Comparison of ENCODE assay signal across 1 cellular context in the genomic region with DNA sequence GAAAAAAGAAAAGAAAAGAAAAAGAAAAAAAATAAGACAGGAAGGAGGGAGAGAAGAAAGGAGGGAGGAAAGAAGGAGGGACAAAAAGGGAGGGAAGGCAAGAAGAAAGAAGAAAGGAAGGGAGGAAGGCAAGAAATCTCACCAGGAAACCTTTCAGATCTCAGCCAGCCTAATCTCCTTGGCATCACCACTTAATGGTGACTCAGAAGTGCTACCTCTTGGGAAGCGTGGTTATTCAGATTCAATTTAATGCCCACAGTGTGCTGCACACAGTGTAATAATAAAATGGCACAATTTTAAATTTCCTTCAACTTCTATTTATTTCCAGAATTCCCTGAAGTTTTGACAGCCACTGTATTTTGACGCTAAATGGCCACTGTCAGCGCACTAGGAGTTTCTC.
TF ChIP-seq lines count a peak whose summit lies in the region.

No MANE protein-coding gene starts in this region.

TF ChIP-seq in SK-N-SH, 30 proteins besides CTCF, POLR2A, EP300 and RAD21 (continued from another document):
- TF ChIP-seq, protein P1, sequence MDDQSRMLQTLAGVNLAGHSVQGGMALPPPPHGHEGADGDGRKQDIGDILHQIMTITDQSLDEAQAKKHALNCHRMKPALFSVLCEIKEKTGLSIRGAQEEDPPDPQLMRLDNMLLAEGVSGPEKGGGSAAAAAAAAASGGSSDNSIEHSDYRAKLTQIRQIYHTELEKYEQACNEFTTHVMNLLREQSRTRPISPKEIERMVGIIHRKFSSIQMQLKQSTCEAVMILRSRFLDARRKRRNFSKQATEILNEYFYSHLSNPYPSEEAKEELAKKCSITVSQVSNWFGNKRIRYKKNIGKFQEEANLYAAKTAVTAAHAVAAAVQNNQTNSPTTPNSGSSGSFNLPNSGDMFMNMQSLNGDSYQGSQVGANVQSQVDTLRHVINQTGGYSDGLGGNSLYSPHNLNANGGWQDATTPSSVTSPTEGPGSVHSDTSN (IDR thresholded peaks at IDR 0.05), result no peak
- TF ChIP-seq NFIC (IDR thresholded peaks at IDR 0.05; ENCODE audit: borderline replicate concordance) (peak; percentile 46; the same call in 1 of the 2 replicates), JUND (IDR thresholded peaks at IDR 0.05) (peak; percentile 45), TEAD4 (IDR thresholded peaks at IDR 0.05; ENCODE audit: borderline replicate concordance, insufficient read depth) (no peak), FOXM1 (IDR thresholded peaks at IDR 0.05; ENCODE audit: low read depth) (no peak), RCOR1 (IDR thresholded peaks at IDR 0.05; ENCODE audit: low read length) (no peak)
